Comparison of ENCODE assay signal across 21 cellular contexts in genomic region chr18:31774477-31774785, GRCh38. TPM values are rescaled to one million over a fixed set of nuclear protein-coding genes. Genes with fewer than 3 reads are reported as not detected.
A peak's percentile ranks its signal among the peaks of the same experiment; 100 is the strongest.
DNase-seq lines count a peak whose midpoint lies in the region; ATAC-seq, FAIRE-seq and TF ChIP-seq lines count a peak whose summit lies in the region.
"Had no signal": no experiment of that assay in that cellular context is flagged by ENCODE, and none has a peak within 500 bp of the region (broad histone marks: within the 10 kb centered on the region; RNA-seq: fewer than 3 reads in every experiment).

No MANE protein-coding gene starts in this region.

- H3K9me3 Mint-ChIP-seq in activated T-helper 17 cell treated with anti-CD3 and anti-CD28 coated beads, Interleukin-2, amount 50 U/mL, for 72 hours = peaks cover 6% of the 10 kb centered on the region

- no peaks in the 10 kb centered on the region for H3K36me3 ChIP-seq in HepG2 (replicated peaks in 1 of 2; ENCODE audit: control insufficient read depth in 1 of 2, insufficient read depth in 2 of 2, low read length in 2 of 2)
- H3K36me3 ChIP-seq: gastrocnemius medialis, SJSA1 had no signal

- peak; percentile 83 for ATAC-seq in GM18867 (IDR thresholded peaks at IDR 0.05; ENCODE audit: unreplicated experiment)
- peak; percentile 90 for ATAC-seq in GM21515 (IDR thresholded peaks at IDR 0.05; ENCODE audit: unreplicated experiment)
- peak; percentile 83 for ATAC-seq in HG03103 (IDR thresholded peaks at IDR 0.05; ENCODE audit: low read depth, unreplicated experiment)
- ATAC-seq in HepG2 = no peak; the same call in 2 of the 3 replicates
- ATAC-seq in activated T-helper 17 cell treated with anti-CD3 and anti-CD28 coated beads, Interleukin-2, amount 50 U/mL, for 72 hours (replicated peaks) = no peak
- ATAC-seq in HG03469 (IDR thresholded peaks at IDR 0.05; ENCODE audit: unreplicated experiment) = no peak
- no peak for ATAC-seq in GM18520 (IDR thresholded peaks at IDR 0.05; ENCODE audit: unreplicated experiment)
- ATAC-seq: gastrocnemius medialis, sciatic nerve had no signal

- H3K27ac Mint-ChIP-seq in activated T-helper 17 cell treated with anti-CD3 and anti-CD28 coated beads, Interleukin-2, amount 50 U/mL, for 72 hours = no peak overlapping the region

- peak overlapping the region; percentile 15 for H3K27ac ChIP-seq in HepG2 (ENCODE audit: extremely low read length, insufficient read depth, low read length)
- H3K27ac ChIP-seq: C4-2B, dorsolateral prefrontal cortex, gastrocnemius medialis, GM23248, SJSA1, VCaP had no signal

- H3K9me3 ChIP-seq in HepG2 (ENCODE audit: low read length) = peaks cover 17% of the 10 kb centered on the region

- no peak for FAIRE-seq in HepG2 (lab: Jason Lieb, UNC)

- H3K4me3 ChIP-seq in HepG2 (replicated peaks in 1 of 3; ENCODE audit: insufficient read depth in 1 of 3, low read depth in 2 of 3, low read length in 3 of 3) = peak overlapping the region in 2 of 3 experiments; percentile 45 to 53; a peak in 4 of 6 replicates
- H3K4me3 ChIP-seq: dorsolateral prefrontal cortex, gastrocnemius medialis, GM23248, SJSA1 had no signal

- no peaks in the 10 kb centered on the region for H3K79me2 ChIP-seq in HepG2 (ENCODE audit: insufficient read depth, low read length)

- CTCF ChIA-PET in HepG2 (lab: Yijun Ruan, JAX; ENCODE audit: low intra/inter-chr PET ratio, low total read pairs) = no interaction called here

- H3K4me3 Mint-ChIP-seq in activated T-helper 17 cell treated with anti-CD3 and anti-CD28 coated beads, Interleukin-2, amount 50 U/mL, for 72 hours = no peak overlapping the region

- peaks cover under 1% of the 10 kb centered on the region for H3K27me3 Mint-ChIP-seq in activated T-helper 17 cell treated with anti-CD3 and anti-CD28 coated beads, Interleukin-2, amount 50 U/mL, for 72 hours

- H4K20me1 ChIP-seq in HepG2 (ENCODE audit: insufficient read depth, low read length) = no peaks in the 10 kb centered on the region

- H3K4me2 ChIP-seq in HepG2 (ENCODE audit: low read depth, low read length) = peak overlapping the region; percentile 67

- intact Hi-C loops in HepG2 (cut with micrococcal nuclease; ENCODE audit: unreplicated experiment) = no loop called here

- TF ChIP-seq POLR2A in HepG2 (IDR thresholded peaks at IDR 0.05; ENCODE audit: insufficient read depth in 1 of 2, low read depth in 2 of 2, low read length in 2 of 2) = no peak

- no peaks in the 10 kb centered on the region for H3K36me3 Mint-ChIP-seq in activated T-helper 17 cell treated with anti-CD3 and anti-CD28 coated beads, Interleukin-2, amount 50 U/mL, for 72 hours (ENCODE audit: low read depth)

- no peaks in the 10 kb centered on the region for H3K27me3 ChIP-seq in HepG2 (ENCODE audit: control insufficient read depth in 1 of 2, insufficient read depth in 2 of 2, low read length in 2 of 2)
- H3K27me3 ChIP-seq: dorsolateral prefrontal cortex, gastrocnemius medialis, SJSA1 had no signal

- H3K9ac ChIP-seq in HepG2 (ENCODE audit: insufficient read depth, low read depth, low read length) = peak overlapping the region; percentile 66
- H3K9ac ChIP-seq: GM23248 had no signal

- WGBS in HepG2 (ENCODE audit: low lambda C conversion rate) = 3% methylated on average over 2 of the region's 2 CpGs

- H3K4me1 Mint-ChIP-seq in activated T-helper 17 cell treated with anti-CD3 and anti-CD28 coated beads, Interleukin-2, amount 50 U/mL, for 72 hours = no peaks in the 10 kb centered on the region

- peak overlapping the region; percentile 73 for H2AFZ ChIP-seq in HepG2 (ENCODE audit: low read length)
- H2AFZ ChIP-seq: GM23248 had no signal

- DNase-seq in HepG2 (ENCODE audit: low spot score) = no peak
- DNase-seq in NCI-H1092 (lab: John Stamatoyannopoulos, UW) = no peak
- DNase-seq: activated T-cell treated with anti-CD3 and anti-CD28 coated beads, Interleukin-2, amount 50 U/mL, for 1 hour; dorsolateral prefrontal cortex; gastrocnemius medialis; GM23248; NCI-H69; substantia nigra had no signal

- H3K4me1 ChIP-seq in HepG2 (ENCODE audit: insufficient read depth, low read length) = peaks cover 15% of the 10 kb centered on the region
- H3K4me1 ChIP-seq: gastrocnemius medialis, SJSA1 had no signal

- no TSS peak for BruUV-seq in HepG2 (replicated peaks; lab: Mats Ljungman, UMichigan)

- no peak for TF ChIP-seq RAD21 in HepG2 (CRISPR knock-in tag; IDR thresholded peaks at IDR 0.05)

- TF ChIP-seq EP300 in HepG2 (IDR thresholded peaks at IDR 0.05; ENCODE audit: low read depth in 2 of 2, low read length in 2 of 2) = no peak
- no peak for TF ChIP-seq EP300 in HepG2 (CRISPR knock-in tag; IDR thresholded peaks at IDR 0.05; ENCODE audit: borderline replicate concordance)

- no peak for TF ChIP-seq CTCF in HepG2 (CRISPR knock-in tag; IDR thresholded peaks at IDR 0.05)

- in situ Hi-C loops in HepG2 (cut with HindIII; ENCODE audit: extremely low pct_ligation_motif_present, low pct_unique_long_range_greater_than_20kb) = no loop called here

- POLR2A ChIA-PET in HepG2 (lab: Yijun Ruan, JAX) = no interaction called here

TF ChIP-seq in HepG2, 621 proteins besides CTCF, POLR2A, EP300 and RAD21 (continues in another document):
- TF ChIP-seq NFAT5 (CRISPR knock-in tag; IDR thresholded peaks at IDR 0.05) (no peak), KDM5B (CRISPR knock-in tag; IDR thresholded peaks at IDR 0.05; ENCODE audit: borderline replicate concordance) (no peak), KMT2A (CRISPR knock-in tag; IDR thresholded peaks at IDR 0.05) (no peak)
- TF ChIP-seq, protein P1, sequence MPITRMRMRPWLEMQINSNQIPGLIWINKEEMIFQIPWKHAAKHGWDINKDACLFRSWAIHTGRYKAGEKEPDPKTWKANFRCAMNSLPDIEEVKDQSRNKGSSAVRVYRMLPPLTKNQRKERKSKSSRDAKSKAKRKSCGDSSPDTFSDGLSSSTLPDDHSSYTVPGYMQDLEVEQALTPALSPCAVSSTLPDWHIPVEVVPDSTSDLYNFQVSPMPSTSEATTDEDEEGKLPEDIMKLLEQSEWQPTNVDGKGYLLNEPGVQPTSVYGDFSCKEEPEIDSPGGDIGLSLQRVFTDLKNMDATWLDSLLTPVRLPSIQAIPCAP (CRISPR knock-in tag; IDR thresholded peaks at IDR 0.05; ENCODE audit: low read depth) = no peak

RNA-seq across cellular contexts. Expression of gene SLC25A52, which starts 13.8 kb away (rescaled TPM):
- total RNA-seq in HepG2 (2016; rRNA removed; fragmentation: Illumina TruSeq; extraction: Trizol) = 0.46 and 1.1 TPM in 2 replicates
- 0.30 and 0.62 TPM in 2 replicates for total RNA-seq in HepG2 (2016; cell fraction: cytosol; rRNA removed; fragmentation: Illumina TruSeq; extraction: Trizol; ENCODE audit: low read depth)
- 0.46 and 0.58 TPM in 2 replicates for total RNA-seq in HepG2 (2016; cell fraction: insoluble cytoplasmic fraction; rRNA removed; fragmentation: Illumina TruSeq; extraction: Trizol)
- 0.40 and 0.45 TPM in 2 replicates for total RNA-seq in HepG2 (2016; cell fraction: membrane; rRNA removed; fragmentation: Illumina TruSeq; extraction: Trizol)
- 0.43 TPM in 1 of 2 replicates, not detected in the other for total RNA-seq in HepG2 (2016; cell fraction: nucleus; rRNA removed; fragmentation: Illumina TruSeq; extraction: Trizol)
- not detected in 2 replicates for polyA plus RNA-seq in HepG2 (2011; rRNA removed)
- polyA plus RNA-seq in HepG2 (2011; cell fraction: cytosol; rRNA removed) = 0.04 TPM in 1 of 2 replicates, not detected in the other
- polyA plus RNA-seq in HepG2 (2011; cell fraction: nucleus; rRNA removed) = not detected in 2 replicates
- polyA plus RNA-seq in HepG2 (2012) = not detected in 2 replicates
- 0.09 TPM in 1 of 2 replicates, not detected in the other for polyA plus RNA-seq in HepG2 (2016; cell fraction: cytosol; fragmentation: Illumina TruSeq; extraction: Trizol; ENCODE audit: low read depth)
- polyA plus RNA-seq in HepG2 (2016; cell fraction: insoluble cytoplasmic fraction; fragmentation: Illumina TruSeq; extraction: Trizol; ENCODE audit: low read depth) = 0.20 TPM in 1 of 2 replicates, not detected in the other
- polyA plus RNA-seq in HepG2 (2016; cell fraction: membrane; fragmentation: Illumina TruSeq; extraction: Trizol; ENCODE audit: low read depth) = 0.14 TPM in 1 of 2 replicates, not detected in the other
- 0.38 and 0.77 TPM in 2 replicates for polyA plus RNA-seq in HepG2 (2016; cell fraction: nucleus; fragmentation: Illumina TruSeq; extraction: Trizol; ENCODE audit: insufficient read depth, low read depth)
- polyA minus RNA-seq in HepG2 (2011; rRNA and poly(A)+ RNA removed; ENCODE audit: low replicate concordance) = not detected in 2 replicates
- polyA minus RNA-seq in HepG2 (2011; cell fraction: cytosol; rRNA and poly(A)+ RNA removed) = not detected in 2 replicates
- polyA minus RNA-seq in HepG2 (2011; cell fraction: nucleus; rRNA and poly(A)+ RNA removed) = not detected in 2 replicates
- total RNA-seq in activated T-helper 17 cell treated with anti-CD3 and anti-CD28 coated beads, Interleukin-2, amount 50 U/mL, for 72 hours = not detected
- total RNA-seq: G401, gastrocnemius medialis, GM23248, HT-29, kidney epithelial cell, sciatic nerve, SJSA1 had no signal
- polyA plus RNA-seq: GM23248 had no signal

Comparison
In these comparisons a context has a peak if more than half of its experiments do, and no peak if none do; other contexts are left out.
1. ATAC-seq: peak in GM18867 (single experiment), GM21515 (single experiment) and HG03103 (single experiment); none in HepG2 (single experiment), activated T-helper 17 cell treated with anti-CD3 and anti-CD28 coated beads, Interleukin-2, amount 50 U/mL, for 72 hours (single experiment), HG03469 (single experiment) and GM18520 (single experiment).